Comparison of ENCODE assay signal across 14 cellular contexts in the genomic region with DNA sequence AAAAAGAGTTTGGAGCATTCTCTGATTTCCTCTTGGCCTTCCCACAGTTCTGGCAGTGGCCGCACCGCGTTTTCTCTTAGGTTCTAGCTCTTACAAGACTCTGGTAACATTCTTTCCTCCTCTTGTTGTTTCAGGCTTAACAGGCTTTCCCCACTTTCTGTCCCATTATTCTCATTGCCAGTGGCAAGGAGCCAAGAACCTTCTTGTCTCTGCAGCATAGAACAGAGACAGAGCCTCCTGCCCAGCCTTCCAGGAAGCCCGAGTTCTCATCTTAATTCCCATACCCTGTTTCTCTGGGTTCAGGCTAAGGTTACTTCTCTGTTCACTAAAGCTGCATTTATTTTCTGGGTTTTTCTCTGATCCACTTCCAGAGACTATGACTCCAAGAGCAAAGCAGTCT.
A peak's percentile ranks its signal among the peaks of the same experiment; 100 is the strongest.
DNase-seq lines count a peak whose midpoint lies in the region; ATAC-seq and TF ChIP-seq lines count a peak whose summit lies in the region.
"Had no signal": no experiment of that assay in that cellular context is flagged by ENCODE, and none has a peak within 500 bp of the region (broad histone marks: within the 10 kb centered on the region; RNA-seq: fewer than 3 reads in every experiment).

No MANE protein-coding gene starts in this region.

- peak; percentile 13 for DNase-seq in NCI-H1694 treated with DMSO at 0.1 percent for 48 hours (lab: John Stamatoyannopoulos, UW)
- DNase-seq in NCI-H1694 (lab: John Stamatoyannopoulos, UW): no peak
- peak; percentile 68 for DNase-seq in Right ventricle myocardium superior
- DNase-seq in neuronal stem cell (ENCODE audit: low spot score): no peak
- no peak for DNase-seq in upper lobe of right lung
- DNase-seq in T-cell: no peak
- no peak for DNase-seq in CD4-positive, alpha-beta memory T cell
- no peak for DNase-seq in naive thymus-derived CD4-positive, alpha-beta T cell
- DNase-seq: 8988T; activated CD4-positive, alpha-beta T cell treated with anti-CD3 and anti-CD28 coated beads for 1 hour; activated T-cell treated with anti-CD3 and anti-CD28 coated beads, Interleukin-2, amount 50 U/mL, for 48 hours; brain microvascular endothelial cell; kidney; NCI-H1417 treated with DMSO at 0.1 percent for 48 hours had no signal

- H4K8ac ChIP-seq in neuronal stem cell (ENCODE audit: low read depth, low read length): no peak overlapping the region

- H3K79me1 ChIP-seq in neuronal stem cell (ENCODE audit: low read depth, low read length): no peaks in the 10 kb centered on the region

- no peak overlapping the region for H2AK5ac ChIP-seq in neuronal stem cell (ENCODE audit: low read depth, low read length)

- H3K4me1 ChIP-seq in neuronal stem cell (ENCODE audit: control insufficient read depth in 2 of 2, insufficient read depth in 1 of 2, low read depth in 1 of 2, low read length in 2 of 2): peaks cover 7 to 10% of the 10 kb centered on the region in 2 donors
- peaks cover 16% of the 10 kb centered on the region for H3K4me1 ChIP-seq in upper lobe of right lung
- H3K4me1 ChIP-seq in CD4-positive, alpha-beta memory T cell (ENCODE audit: insufficient read depth, low read length): no peaks in the 10 kb centered on the region
- H3K4me1 ChIP-seq in naive thymus-derived CD4-positive, alpha-beta T cell (ENCODE audit: control insufficient read depth in 2 of 2, insufficient read depth in 2 of 2, low read length in 2 of 2): no peaks in the 10 kb centered on the region

- no peak overlapping the region for H3K18ac ChIP-seq in neuronal stem cell (ENCODE audit: low read length)

- H3K9me3 ChIP-seq in neuronal stem cell (replicated peaks in 1 of 2; ENCODE audit: control insufficient read depth in 2 of 2, insufficient read depth in 1 of 2, low read depth in 1 of 2, low read length in 2 of 2): no peaks in the 10 kb centered on the region
- H3K9me3 ChIP-seq in upper lobe of right lung: no peaks in the 10 kb centered on the region
- no peaks in the 10 kb centered on the region for H3K9me3 ChIP-seq in CD4-positive, alpha-beta memory T cell (ENCODE audit: control insufficient read depth in 1 of 2, low read length in 2 of 2)
- no peaks in the 10 kb centered on the region for H3K9me3 ChIP-seq in naive thymus-derived CD4-positive, alpha-beta T cell (ENCODE audit: control insufficient read depth in 2 of 3, low read length in 3 of 3)

- H3K9ac ChIP-seq in neuronal stem cell (ENCODE audit: low read depth, low read length, poor library complexity): no peak overlapping the region

- intact Hi-C loops in Right ventricle myocardium superior (cut with DNase I): no loop called here
- intact Hi-C loops in upper lobe of right lung (cut with DNase I): no loop called here
- intact Hi-C loops in CD4-positive, alpha-beta memory T cell (cut with micrococcal nuclease): no loop called here
- intact Hi-C loops in naive thymus-derived CD4-positive, alpha-beta T cell (cut with micrococcal nuclease): no loop called here

- no peak overlapping the region for H3K4me2 ChIP-seq in neuronal stem cell (ENCODE audit: insufficient read depth, low read length, poor library complexity, severe bottlenecking)

- H3K27me3 ChIP-seq in neuronal stem cell (ENCODE audit: control insufficient read depth in 3 of 3, insufficient read depth in 3 of 3, low read depth in 1 of 3, low read length in 3 of 3) (no peaks in the 10 kb centered on the region), upper lobe of right lung (no peaks in the 10 kb centered on the region)
- no peaks in the 10 kb centered on the region for H3K27me3 ChIP-seq in CD4-positive, alpha-beta memory T cell (ENCODE audit: insufficient read depth, low read length)
- no peaks in the 10 kb centered on the region for H3K27me3 ChIP-seq in naive thymus-derived CD4-positive, alpha-beta T cell (ENCODE audit: control insufficient read depth in 2 of 2, insufficient read depth in 2 of 2, low read length in 2 of 2)
- H3K27me3 ChIP-seq: brain microvascular endothelial cell had no signal

- H2BK5ac ChIP-seq in neuronal stem cell (ENCODE audit: low read length): no peak overlapping the region

- CTCF ChIA-PET in T-cell (lab: Charles Lee): interaction anchor here in 1 of 2 donors (0.6 kb wide), 1 partner anchor 84 kb away, joined by 4 read pairs; no protein-coding TSS in a partner anchor
- CTCF ChIA-PET in CD4-positive, alpha-beta memory T cell (lab: Charles Lee; ENCODE audit: partially characterized antibody): no interaction called here
- CTCF ChIA-PET in naive thymus-derived CD4-positive, alpha-beta T cell (lab: Charles Lee): no interaction called here

- H2BK120ac ChIP-seq in neuronal stem cell (ENCODE audit: low read depth, low read length): no peak overlapping the region

- H3K36me3 ChIP-seq in neuronal stem cell (replicated peaks in 1 of 2; ENCODE audit: control insufficient read depth in 2 of 2, insufficient read depth in 2 of 2, low read length in 2 of 2) (no peaks in the 10 kb centered on the region), upper lobe of right lung (no peaks in the 10 kb centered on the region)
- no peaks in the 10 kb centered on the region for H3K36me3 ChIP-seq in CD4-positive, alpha-beta memory T cell (ENCODE audit: insufficient read depth, low read length)
- no peaks in the 10 kb centered on the region for H3K36me3 ChIP-seq in naive thymus-derived CD4-positive, alpha-beta T cell (ENCODE audit: control insufficient read depth in 2 of 3, insufficient read depth in 3 of 3, low read length in 3 of 3)
- H3K36me3 ChIP-seq: brain microvascular endothelial cell had no signal

- no peak overlapping the region for H3K4me3 Mint-ChIP-seq in T-cell
- H3K4me3 Mint-ChIP-seq in CD4-positive, alpha-beta memory T cell: no peak overlapping the region
- no peak overlapping the region for H3K4me3 Mint-ChIP-seq in naive thymus-derived CD4-positive, alpha-beta T cell

- H3K27ac ChIP-seq in neuronal stem cell (replicated peaks; ENCODE audit: low read length): no peak overlapping the region
- H3K27ac ChIP-seq in upper lobe of right lung: peak overlapping the region; percentile 48
- no peak overlapping the region for H3K27ac ChIP-seq in CD4-positive, alpha-beta memory T cell (ENCODE audit: low read depth, low read length)
- no peak overlapping the region for H3K27ac ChIP-seq in naive thymus-derived CD4-positive, alpha-beta T cell (ENCODE audit: low read depth, low read length)
- H3K27ac ChIP-seq: brain microvascular endothelial cell had no signal

- H4K91ac ChIP-seq in neuronal stem cell (ENCODE audit: low read depth, low read length, poor library complexity): no peak overlapping the region

- POLR2A ChIA-PET in T-cell (lab: Charles Lee): no interaction called here
- POLR2A ChIA-PET in CD4-positive, alpha-beta memory T cell (lab: Charles Lee; ENCODE audit: partially characterized antibody): no interaction called here
- POLR2A ChIA-PET in naive thymus-derived CD4-positive, alpha-beta T cell (lab: Charles Lee): no interaction called here

- H3K27ac Mint-ChIP-seq in T-cell: no peak overlapping the region
- no peak overlapping the region for H3K27ac Mint-ChIP-seq in CD4-positive, alpha-beta memory T cell
- no peak overlapping the region for H3K27ac Mint-ChIP-seq in naive thymus-derived CD4-positive, alpha-beta T cell

- peak; percentile 51 for ATAC-seq in Right ventricle myocardium superior (ENCODE audit: poor library complexity)
- peak; percentile 24 for ATAC-seq in upper lobe of right lung
- ATAC-seq in T-cell (replicated peaks in 1 of 4): no peak
- ATAC-seq in naive thymus-derived CD4-positive, alpha-beta T cell: no peak

- H3K4me3 ChIP-seq in neuronal stem cell (ENCODE audit: low read length in 2 of 2): no peak overlapping the region
- no peak overlapping the region for H3K4me3 ChIP-seq in upper lobe of right lung
- H3K4me3 ChIP-seq in CD4-positive, alpha-beta memory T cell (ENCODE audit: low read length in 2 of 2): no peak overlapping the region
- no peak overlapping the region for H3K4me3 ChIP-seq in naive thymus-derived CD4-positive, alpha-beta T cell (ENCODE audit: low read length)

- no peaks in the 10 kb centered on the region for H3K9me3 Mint-ChIP-seq in T-cell
- peaks cover 0 to 2% (median 0%) of the 10 kb centered on the region in 8 donors for H3K9me3 Mint-ChIP-seq in CD4-positive, alpha-beta memory T cell
- no peaks in the 10 kb centered on the region for H3K9me3 Mint-ChIP-seq in naive thymus-derived CD4-positive, alpha-beta T cell

- H3K23ac ChIP-seq in neuronal stem cell (ENCODE audit: low read depth, low read length, poor library complexity): no peak overlapping the region

- no peak overlapping the region for H3K14ac ChIP-seq in neuronal stem cell (ENCODE audit: low read length)

- H3K36me3 Mint-ChIP-seq in T-cell: no peaks in the 10 kb centered on the region
- no peaks in the 10 kb centered on the region for H3K36me3 Mint-ChIP-seq in CD4-positive, alpha-beta memory T cell
- H3K36me3 Mint-ChIP-seq in naive thymus-derived CD4-positive, alpha-beta T cell: no peaks in the 10 kb centered on the region

- H3K4me1 Mint-ChIP-seq in T-cell: no peaks in the 10 kb centered on the region
- no peaks in the 10 kb centered on the region for H3K4me1 Mint-ChIP-seq in CD4-positive, alpha-beta memory T cell
- H3K4me1 Mint-ChIP-seq in naive thymus-derived CD4-positive, alpha-beta T cell: no peaks in the 10 kb centered on the region

- H3K27me3 Mint-ChIP-seq in T-cell: peaks cover 6 to 13% of the 10 kb centered on the region in 2 donors
- H3K27me3 Mint-ChIP-seq in CD4-positive, alpha-beta memory T cell: peaks cover 4 to 7% of the 10 kb centered on the region in 2 donors
- peaks cover 2 to 18% (median 8%) of the 10 kb centered on the region in 5 donors for H3K27me3 Mint-ChIP-seq in naive thymus-derived CD4-positive, alpha-beta T cell

- H2BK15ac ChIP-seq in neuronal stem cell (ENCODE audit: low read length): no peak overlapping the region

- peak overlapping the region; percentile 9 for H2AFZ ChIP-seq in neuronal stem cell (ENCODE audit: low read length)

- no peak for TF ChIP-seq CTCF in upper lobe of right lung (IDR thresholded peaks at IDR 0.05)

- WGBS in neuronal stem cell (ENCODE audit: extremely low coverage in 2 of 2, insufficient read length in 2 of 2, insufficient replicate concordance in 1 of 2), 2 donors: no CpG with 5 or more reads among the region's 4 CpGs

- no peak overlapping the region for H2BK12ac ChIP-seq in neuronal stem cell (ENCODE audit: low read length)

- no peak overlapping the region for H3K4ac ChIP-seq in neuronal stem cell (ENCODE audit: low read length)

Comparison
In these comparisons a context has a peak if more than half of its experiments do, and no peak if none do; other contexts are left out.
1. DNase-seq: peak in NCI-H1694 treated with DMSO at 0.1 percent for 48 hours (single experiment) and Right ventricle myocardium superior (single experiment); none in NCI-H1694 (single experiment), neuronal stem cell (single experiment), upper lobe of right lung (single experiment), T-cell (0 of 34), CD4-positive, alpha-beta memory T cell (0 of 5) and naive thymus-derived CD4-positive, alpha-beta T cell (0 of 9).
2. ATAC-seq: peak in Right ventricle myocardium superior (single experiment) and upper lobe of right lung (single experiment); none in T-cell (0 of 4) and naive thymus-derived CD4-positive, alpha-beta T cell (single experiment).